ENCODE assay signal across 18 cellular contexts in genomic region chr17:10156082-10156445, GRCh38. TPM values are rescaled to one million over a fixed set of nuclear protein-coding genes. Genes with fewer than 3 reads are reported as not detected.
DNase-seq lines count a peak whose midpoint lies in the region; ATAC-seq and TF ChIP-seq lines count a peak whose summit lies in the region.
"Had no signal": no experiment of that assay in that cellular context is flagged by ENCODE, and none has a peak within 500 bp of the region (broad histone marks: within the 10 kb centered on the region; RNA-seq: fewer than 3 reads in every experiment).

No MANE protein-coding gene starts in this region.

- no peak overlapping the region for H2AFZ ChIP-seq in smooth muscle cell (ENCODE audit: low read depth)
- H2AFZ ChIP-seq in OCI-LY7 (ENCODE audit: low read length): no peak overlapping the region

- no peak overlapping the region for H3K4me3 ChIP-seq in left ventricle myocardium inferior
- H3K4me3 ChIP-seq in lower lobe of right lung: no peak overlapping the region
- no peak overlapping the region for H3K4me3 ChIP-seq in smooth muscle cell
- H3K4me3 ChIP-seq in vagina: no peak overlapping the region
- H3K4me3 ChIP-seq in OCI-LY7 (ENCODE audit: low read depth, low read length, poor library complexity, severe bottlenecking): no peak overlapping the region
- H3K4me3 ChIP-seq: lung had no signal

- H3K4me2 ChIP-seq in smooth muscle cell (no peak overlapping the region), OCI-LY7 (ENCODE audit: low read length) (no peak overlapping the region)

- peaks cover 1% of the 10 kb centered on the region for H3F3A ChIP-seq in smooth muscle cell (ENCODE audit: low read depth)

- no peaks in the 10 kb centered on the region for H3K9me2 ChIP-seq in OCI-LY7 (ENCODE audit: insufficient read depth, low read length)

- H3K27ac ChIP-seq in left ventricle myocardium inferior (replicated peaks): peak overlapping the region; percentile 64
- peak overlapping the region; percentile 74 for H3K27ac ChIP-seq in lower lobe of right lung
- H3K27ac ChIP-seq in smooth muscle cell (ENCODE audit: low read depth): peak overlapping the region; percentile 53
- H3K27ac ChIP-seq in vagina: peak overlapping the region; percentile 44
- no peak overlapping the region for H3K27ac ChIP-seq in OCI-LY7 (ENCODE audit: low read depth, low read length, poor library complexity, severe bottlenecking)

- CTCF ChIA-PET in OCI-LY7 (lab: Charles Lee; ENCODE audit: unreplicated experiment): no interaction called here

- H3K36me3 ChIP-seq in left ventricle myocardium inferior (no peaks in the 10 kb centered on the region), lower lobe of right lung (no peaks in the 10 kb centered on the region), smooth muscle cell (ENCODE audit: low read depth) (no peaks in the 10 kb centered on the region), vagina (no peaks in the 10 kb centered on the region), OCI-LY7 (ENCODE audit: insufficient read depth, low read length) (no peaks in the 10 kb centered on the region)

- no TSS peak for BruUV-seq in OCI-LY7 (replicated peaks; lab: Mats Ljungman, UMichigan)

- peaks cover 87% of the 10 kb centered on the region for H4K20me1 ChIP-seq in smooth muscle cell (ENCODE audit: low read depth)
- no peaks in the 10 kb centered on the region for H4K20me1 ChIP-seq in OCI-LY7 (ENCODE audit: insufficient read depth, low read length)

- no peak for TF ChIP-seq POLR2A in vagina (IDR thresholded peaks at IDR 0.05)

- 97% methylated on average over 4 of the region's 4 CpGs for WGBS in smooth muscle cell (ENCODE audit: low lambda C conversion rate)

- H3K4me1 ChIP-seq in left ventricle myocardium inferior (peaks cover 26% of the 10 kb centered on the region), lower lobe of right lung (peaks cover 32% of the 10 kb centered on the region), smooth muscle cell (ENCODE audit: low read depth) (peaks cover 6% of the 10 kb centered on the region), vagina (peaks cover 39% of the 10 kb centered on the region), OCI-LY7 (ENCODE audit: insufficient read depth, low read length, poor library complexity, severe bottlenecking) (no peaks in the 10 kb centered on the region)

- peaks cover 97% of the 10 kb centered on the region for H3K79me2 ChIP-seq in smooth muscle cell (ENCODE audit: low read depth)
- H3K79me2 ChIP-seq in OCI-LY7 (ENCODE audit: insufficient read depth, low read depth, low read length): no peaks in the 10 kb centered on the region

- ATAC-seq in left ventricle myocardium superior: no peak
- ATAC-seq in lower lobe of right lung: no peak
- ATAC-seq: naive thymus-derived CD8-positive, alpha-beta T cell had no signal

- H3K27me3 ChIP-seq in left ventricle myocardium inferior (ENCODE audit: low read depth) (no peaks in the 10 kb centered on the region), lower lobe of right lung (ENCODE audit: low read depth) (no peaks in the 10 kb centered on the region), smooth muscle cell (ENCODE audit: low read depth) (no peaks in the 10 kb centered on the region), vagina (no peaks in the 10 kb centered on the region)

- H3K9me3 ChIP-seq in left ventricle myocardium inferior (replicated peaks): no peaks in the 10 kb centered on the region
- H3K9me3 ChIP-seq in lower lobe of right lung: no peaks in the 10 kb centered on the region
- H3K9me3 ChIP-seq in smooth muscle cell (replicated peaks; ENCODE audit: low read depth): no peaks in the 10 kb centered on the region
- no peaks in the 10 kb centered on the region for H3K9me3 ChIP-seq in vagina
- no peaks in the 10 kb centered on the region for H3K9me3 ChIP-seq in OCI-LY7 (ENCODE audit: low read length)

- TF ChIP-seq CTCF in left ventricle myocardium inferior (IDR thresholded peaks at IDR 0.05; ENCODE audit: borderline replicate concordance) (no peak), lower lobe of right lung (IDR thresholded peaks at IDR 0.05) (no peak), smooth muscle cell (IDR thresholded peaks at IDR 0.05; ENCODE audit: borderline replicate concordance, insufficient read depth, poor library complexity, severe bottlenecking) (no peak), vagina (IDR thresholded peaks at IDR 0.05) (no peak), OCI-LY7 (conservative IDR thresholded peaks at IDR 0.05; ENCODE audit: low read length) (no peak)

- POLR2A ChIA-PET in OCI-LY7 (lab: Charles Lee): no interaction called here

- intact Hi-C loops in left ventricle myocardium inferior (cut with micrococcal nuclease) (no loop called here), left ventricle myocardium superior (cut with micrococcal nuclease) (no loop called here), lower lobe of right lung (cut with DNase I) (no loop called here), vagina (cut with DNase I) (no loop called here), OCI-LY7 (cut with micrococcal nuclease; ENCODE audit: unreplicated experiment) (no loop called here)

- DNase-seq in left ventricle myocardium inferior: no peak
- no peak for DNase-seq in left ventricle myocardium superior
- no peak for DNase-seq in lower lobe of right lung
- DNase-seq in smooth muscle cell (lab: John Stamatoyannopoulos, UW; ENCODE audit: unreplicated experiment): no peak
- DNase-seq in vagina (ENCODE audit: extremely low spot score in 2 of 2): peak in 1 of 2 donors; percentile 65
- no peak for DNase-seq in OCI-LY7 (ENCODE audit: low spot score)
- DNase-seq in SIG-M5 treated with dmso at 0.1 percent for 504 hours (lab: John Stamatoyannopoulos, UW; ENCODE audit: unreplicated experiment): no peak
- DNase-seq in glomerular visceral epithelial cell (ENCODE audit: extremely low spot score): no peak
- DNase-seq: activated CD4-positive, alpha-beta T cell treated with anti-CD3 and anti-CD28 coated beads, Interleukin-2, amount 10 ng/mL, durations not matched to agents 24 days and 14 days; activated naive CD8-positive, alpha-beta T cell treated with anti-CD3 and anti-CD28 coated beads for 36 hours; naive thymus-derived CD8-positive, alpha-beta T cell; NCI-H1436 treated with DMSO at 0.1 percent for 48 hours; NCI-H2171; NCI-H526 treated with DMSO at 0.1 percent for 48 hours; SIG-M5 had no signal

- no peak overlapping the region for H3K9ac ChIP-seq in smooth muscle cell (ENCODE audit: low read depth)

RNA-seq across cellular contexts. Expression of gene GAS7, which starts 42.3 kb away (rescaled TPM):
- 87.6 TPM for total RNA-seq in left ventricle myocardium inferior
- 51.2 TPM for total RNA-seq in left ventricle myocardium superior
- total RNA-seq in lower lobe of right lung: 54.1 TPM
- 103 and 127 TPM in 2 replicates for total RNA-seq in smooth muscle cell
- polyA plus RNA-seq in smooth muscle cell: 73.9 and 86.8 TPM in 2 replicates
- 47.1 TPM for total RNA-seq in vagina
- total RNA-seq in OCI-LY7 (2014; rRNA removed; shearing (Covaris generic)): not detected in 2 replicates
- 0.46 and 1.5 TPM in 2 replicates for total RNA-seq in OCI-LY7 (2022)
- total RNA-seq: MCF 10A; T-helper 1 cell treated with Interleukin-12 subunit alpha and Interleukin-12 subunit beta and Interleukin-4 antibody, amounts not matched to agents 30 ng/mL and 1 ng/mL, for 36 hours had no signal

Comparison
In these comparisons a context has a peak if more than half of its experiments do, and no peak if none do; other contexts are left out.
1. RNA of gene GAS7, which starts 42.3 kb away (total RNA-seq): 103 to 127 TPM in smooth muscle cell, 87.6 TPM in left ventricle myocardium inferior (single experiment), 54.1 TPM in lower lobe of right lung (single experiment), 51.2 TPM in left ventricle myocardium superior (single experiment) and 47.1 TPM in vagina (single experiment); 0.46 to 1.5 TPM in OCI-LY7; every median in the first group is over 10 times any median in the second.